1 cellular context compared by ENCODE assay signal in genomic region chr10:49298666-49298989, GRCh38.
TF ChIP-seq lines count a peak whose summit lies in the region.

No MANE protein-coding gene starts in this region.

TF ChIP-seq in WTC11, 78 proteins besides CTCF, POLR2A, EP300 and RAD21 (continued from another document):
- TF ChIP-seq RELA (CRISPR knock-in tag; IDR thresholded peaks at IDR 0.05; ENCODE audit: borderline replicate concordance): no peak
- TF ChIP-seq, protein P1, sequence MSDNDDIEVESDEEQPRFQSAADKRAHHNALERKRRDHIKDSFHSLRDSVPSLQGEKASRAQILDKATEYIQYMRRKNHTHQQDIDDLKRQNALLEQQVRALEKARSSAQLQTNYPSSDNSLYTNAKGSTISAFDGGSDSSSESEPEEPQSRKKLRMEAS (CRISPR knock-in tag; IDR thresholded peaks at IDR 0.05): no peak
- TF ChIP-seq ZNF425 (CRISPR knock-in tag; conservative IDR thresholded peaks at IDR 0.05): no peak
TF ChIP-seq in WTC11: peak in this region for 0.
